Comparison of ENCODE assay signal across 27 cellular contexts in the genomic region with DNA sequence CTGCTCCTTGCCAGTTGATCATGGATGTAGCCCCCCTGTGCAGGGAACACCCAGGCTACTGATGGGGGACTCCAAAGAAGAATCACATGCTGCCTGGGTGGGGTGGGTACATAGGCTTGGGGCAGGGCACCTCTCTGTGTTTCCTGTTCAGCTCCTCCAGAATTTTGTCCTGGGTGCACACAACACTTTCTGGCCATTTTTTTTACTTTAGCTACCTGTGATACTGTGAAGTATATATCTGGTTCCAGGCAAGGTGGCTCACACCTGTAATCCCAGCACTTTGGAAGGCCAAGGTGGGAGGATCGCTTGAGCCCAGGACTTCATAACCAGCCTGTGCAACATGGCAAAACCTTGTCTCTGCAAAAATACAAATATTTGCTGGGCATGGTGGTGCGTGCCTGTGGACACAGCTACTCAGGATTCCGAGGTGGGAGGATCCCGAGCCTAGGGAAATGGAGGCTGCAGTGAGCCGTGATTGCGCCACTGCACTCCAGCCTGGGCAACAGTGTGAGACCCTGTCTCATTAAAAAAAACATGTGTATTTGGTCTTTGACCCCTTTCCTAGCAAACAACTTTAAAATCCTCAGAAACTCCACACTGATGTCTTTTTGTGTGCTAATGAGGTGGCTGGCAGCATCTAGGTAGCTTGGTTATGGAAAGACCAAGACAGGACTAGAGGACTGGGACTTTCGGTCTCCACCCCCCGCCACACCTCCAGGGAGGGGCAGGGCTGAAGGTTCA. TPM values are rescaled to one million over a fixed set of nuclear protein-coding genes. Genes with fewer than 3 reads are reported as not detected.
DNase-seq lines count a peak whose midpoint lies in the region; ATAC-seq, FAIRE-seq and TF ChIP-seq lines count a peak whose summit lies in the region.
"Had no signal": no experiment of that assay in that cellular context is flagged by ENCODE, and none has a peak within 500 bp of the region (broad histone marks: within the 10 kb centered on the region; RNA-seq: fewer than 3 reads in every experiment).

No MANE protein-coding gene starts in this region.

- no peak for DNase-seq in A549 (ENCODE audit: low read depth in 1 of 2, low spot score in 1 of 2)
- no peak for DNase-seq in HCT116 (ENCODE audit: low read depth, low spot score)
- DNase-seq in HepG2 (ENCODE audit: low spot score), result peak; percentile 83
- DNase-seq in superior temporal gyrus (ENCODE audit: extremely low spot score), result no peak
- DNase-seq in OCI-M2 (lab: John Stamatoyannopoulos, UW; ENCODE audit: unreplicated experiment), result no peak
- no peak for DNase-seq in endothelial cell (ENCODE audit: low spot score)
- DNase-seq: activated B cell treated with CpG ODN at 0.5 μM for 24 hours; activated CD4-positive, alpha-beta memory T cell treated with anti-CD3 and anti-CD28 coated beads for 36 hours; anterior cingulate cortex; Calu3; Karpas-422; left ventricle myocardium inferior; MV-4-11; naive thymus-derived CD4-positive, alpha-beta T cell; stimulated activated CD4-positive, alpha-beta T cell treated with anti-CD3 and anti-CD28 coated beads, Interleukin-1b, Interleukin-23, amount 100 ng/mL, for 48 hours; SW 1271; T1000; trophoblast cell had no signal

- H3K36me3 Mint-ChIP-seq in endothelial cell (ENCODE audit: low read depth, unreplicated experiment), result peaks cover 4% of the 10 kb centered on the region
- H3K36me3 Mint-ChIP-seq: activated naive CD8-positive, alpha-beta T cell had no signal

- no peaks in the 10 kb centered on the region for H4K20me1 ChIP-seq in HCT116 (ENCODE audit: insufficient read depth)
- no peaks in the 10 kb centered on the region for H4K20me1 ChIP-seq in HepG2 (ENCODE audit: insufficient read depth, low read length)

- CTCF ChIA-PET in A549 (lab: Yijun Ruan, JAX) (interaction anchor here (0.7 to 10.7 kb wide), 7 partner anchors 12 to 92 kb away, joined by 3 to 105 read pairs (median 3); a partner anchor contains a TSS), HCT116 (lab: Charles Lee) (no interaction called here), HepG2 (lab: Yijun Ruan, JAX; ENCODE audit: low intra/inter-chr PET ratio, low total read pairs) (no interaction called here)

- H3K4me3 Mint-ChIP-seq in endothelial cell (ENCODE audit: unreplicated experiment), result no peak overlapping the region
- H3K4me3 Mint-ChIP-seq: activated B cell treated with CpG ODN at 0.5 μM for 24 hours; activated CD4-positive, alpha-beta memory T cell treated with anti-CD3 and anti-CD28 coated beads for 36 hours; activated naive CD8-positive, alpha-beta T cell had no signal

- peaks cover 21% of the 10 kb centered on the region for H3K4me1 Mint-ChIP-seq in endothelial cell (ENCODE audit: unreplicated experiment)

- H3K4me2 ChIP-seq in A549, result no peak overlapping the region
- no peak overlapping the region for H3K4me2 ChIP-seq in HCT116 (ENCODE audit: low read length)
- peak overlapping the region; percentile 20 for H3K4me2 ChIP-seq in HepG2 (ENCODE audit: low read depth, low read length)
- H3K4me2 ChIP-seq: PC-9, smooth muscle cell had no signal

- no peaks in the 10 kb centered on the region for H3K9me2 ChIP-seq in HCT116 (ENCODE audit: insufficient read depth)

- no peaks in the 10 kb centered on the region for H3K27me3 ChIP-seq in HCT116 (ENCODE audit: insufficient read depth, low read length)
- no peaks in the 10 kb centered on the region for H3K27me3 ChIP-seq in HepG2 (ENCODE audit: control insufficient read depth in 1 of 2, insufficient read depth in 2 of 2, low read length in 2 of 2)
- H3K27me3 ChIP-seq: cardiac muscle cell had no signal

- H3K79me2 ChIP-seq in HCT116 (ENCODE audit: insufficient read depth, low read length) (no peaks in the 10 kb centered on the region), HepG2 (ENCODE audit: insufficient read depth, low read length) (no peaks in the 10 kb centered on the region)

- no peak overlapping the region for H3K9ac ChIP-seq in HCT116 (ENCODE audit: low read length)
- H3K9ac ChIP-seq in HepG2 (ENCODE audit: insufficient read depth, low read depth, low read length), result peak overlapping the region; percentile 23

- H3K27ac Mint-ChIP-seq in endothelial cell (ENCODE audit: unreplicated experiment), result no peak overlapping the region
- H3K27ac Mint-ChIP-seq: activated B cell treated with CpG ODN at 0.5 μM for 24 hours; activated CD4-positive, alpha-beta memory T cell treated with anti-CD3 and anti-CD28 coated beads for 36 hours; activated naive CD8-positive, alpha-beta T cell; activated T-helper 2 cell treated with anti-CD3 and anti-CD28 coated beads, Interferon-gamma antibody, Interleukin-2, Interleukin-4, amounts not matched to agents 10 μg/mL and 5 μg/mL and 100 μg/mL, durations not matched to agents 14 hours and 24 hours and 36 hours had no signal

- no peak overlapping the region for H3K4me3 ChIP-seq in A549
- no peak overlapping the region for H3K4me3 ChIP-seq in HCT116 (replicated peaks in 1 of 2; ENCODE audit: low read depth in 1 of 2, low read length in 2 of 2)
- 0 out of 6 replicates have a peak overlapping the region, but pooled peaks of 1 of the 3 experiments have one; percentile 19 for H3K4me3 ChIP-seq in HepG2 (replicated peaks in 1 of 3; ENCODE audit: insufficient read depth in 1 of 3, low read depth in 2 of 3, low read length in 3 of 3)
- H3K4me3 ChIP-seq: cardiac muscle cell, coronary artery, left ventricle myocardium inferior, PC-9, smooth muscle cell had no signal

- H3K4me1 ChIP-seq in A549 (peaks cover 47% of the 10 kb centered on the region), HCT116 (ENCODE audit: control insufficient read depth in 1 of 2, insufficient read depth in 2 of 2, low read length in 2 of 2) (no peaks in the 10 kb centered on the region), HepG2 (ENCODE audit: insufficient read depth, low read length) (peaks cover 74% of the 10 kb centered on the region)

- POLR2A ChIA-PET in A549 (lab: Yijun Ruan, JAX) (no interaction called here), HCT116 (lab: Charles Lee) (no interaction called here), HepG2 (lab: Yijun Ruan, JAX) (interaction anchor here (0.8 to 10.0 kb wide), 10 partner anchors 10 to 246 kb away, joined by 3 to 149 read pairs (median 4); a partner anchor contains a TSS)

- intact Hi-C loops in HCT116 (cut with micrococcal nuclease), result no loop called here
- intact Hi-C loops in HepG2 (cut with micrococcal nuclease; ENCODE audit: unreplicated experiment), result no loop called here

- TF ChIP-seq CTCF in A549 (IDR thresholded peaks at IDR 0.05) (no peak), HCT116 (IDR thresholded peaks at IDR 0.05 in 2 of 3, conservative IDR thresholded peaks at IDR 0.05 in 1 of 3; ENCODE audit: borderline replicate concordance in 1 of 3, insufficient read depth in 1 of 3, low read depth in 2 of 3, low read length in 2 of 3) (no peak), VCaP (conservative IDR thresholded peaks at IDR 0.05) (no peak), HepG2 (CRISPR knock-in tag; IDR thresholded peaks at IDR 0.05) (peak; percentile 33; the same call in 1 of the 2 replicates), endothelial cell (IDR thresholded peaks at IDR 0.05; ENCODE audit: unreplicated experiment) (no peak)

- no peak for TF ChIP-seq EP300 in A549 (IDR thresholded peaks at IDR 0.05)
- peak in 1 of 2 experiments; percentile 70; a peak in 1 of 4 replicates for TF ChIP-seq EP300 in HepG2 (IDR thresholded peaks at IDR 0.05; ENCODE audit: low read depth in 2 of 2, low read length in 2 of 2)
- TF ChIP-seq EP300 in HepG2 (CRISPR knock-in tag; IDR thresholded peaks at IDR 0.05; ENCODE audit: borderline replicate concordance), result peak; percentile 71

- H3K36me3 ChIP-seq in HCT116 (ENCODE audit: control insufficient read depth in 1 of 2, insufficient read depth in 2 of 2, low read length in 2 of 2), result peaks cover 11 to 16% of the 10 kb centered on the region in 2 experiments; a peak in 3 of 4 replicates
- H3K36me3 ChIP-seq in HepG2 (replicated peaks in 1 of 2; ENCODE audit: control insufficient read depth in 1 of 2, insufficient read depth in 2 of 2, low read length in 2 of 2), result peaks cover 16 to 23% of the 10 kb centered on the region in 2 experiments

- in situ Hi-C loops in HepG2 (cut with HindIII; ENCODE audit: extremely low pct_ligation_motif_present, low pct_unique_long_range_greater_than_20kb), result no loop called here

- no TSS peak for BruUV-seq in HCT116 (replicated peaks; lab: Mats Ljungman, UMichigan)
- BruUV-seq in HepG2 (replicated peaks; lab: Mats Ljungman, UMichigan), result no TSS peak

- RAD21 ChIA-PET in HCT116 (lab: Charles Lee; ENCODE audit: low non-redundant PET in 1 of 2, low total read pairs in 2 of 2, uncharacterized antibody in 2 of 2, unreplicated experiment in 2 of 2), result no interaction called here

- TF ChIP-seq RAD21 in A549 (conservative IDR thresholded peaks at IDR 0.05 in 1 of 2, IDR thresholded peaks at IDR 0.05 in 1 of 2), result no peak
- TF ChIP-seq RAD21 in HCT116 (IDR thresholded peaks at IDR 0.05; ENCODE audit: low read depth), result no peak
- no peak for TF ChIP-seq RAD21 in HepG2 (CRISPR knock-in tag; IDR thresholded peaks at IDR 0.05)

- 83% methylated on average over 8 of the region's 8 CpGs for WGBS in A549 (ENCODE audit: missing lambda C conversion rate)
- 16% methylated on average over 8 of the region's 8 CpGs for WGBS in HepG2 (ENCODE audit: low lambda C conversion rate)

- H3K9me3 ChIP-seq in A549, result no peaks in the 10 kb centered on the region
- H3K9me3 ChIP-seq in HCT116 (ENCODE audit: control insufficient read depth in 1 of 2, insufficient read depth in 1 of 2, low read depth in 1 of 2, low read length in 2 of 2), result no peaks in the 10 kb centered on the region
- H3K9me3 ChIP-seq in HepG2 (ENCODE audit: low read length), result no peaks in the 10 kb centered on the region
- H3K9me3 ChIP-seq: left ventricle myocardium inferior had no signal

- H3K9me3 Mint-ChIP-seq in endothelial cell (ENCODE audit: unreplicated experiment), result no peaks in the 10 kb centered on the region
- H3K9me3 Mint-ChIP-seq: activated B cell treated with CpG ODN at 0.5 μM for 24 hours; activated CD4-positive, alpha-beta memory T cell treated with anti-CD3 and anti-CD28 coated beads for 36 hours; activated T-helper 2 cell treated with anti-CD3 and anti-CD28 coated beads, Interferon-gamma antibody, Interleukin-2, Interleukin-4, amounts not matched to agents 10 μg/mL and 5 μg/mL and 100 μg/mL, durations not matched to agents 14 hours and 24 hours and 36 hours; naive thymus-derived CD4-positive, alpha-beta T cell had no signal

- FAIRE-seq in A549 (lab: Jason Lieb, UNC) (no peak), HepG2 (lab: Jason Lieb, UNC) (peak; percentile 99)

- peaks cover 2% of the 10 kb centered on the region for H3K27me3 Mint-ChIP-seq in endothelial cell (ENCODE audit: unreplicated experiment)
- H3K27me3 Mint-ChIP-seq: activated B cell treated with CpG ODN at 0.5 μM for 24 hours; activated CD4-positive, alpha-beta memory T cell treated with anti-CD3 and anti-CD28 coated beads for 36 hours; activated naive CD8-positive, alpha-beta T cell; naive thymus-derived CD4-positive, alpha-beta T cell had no signal

- H3K27ac ChIP-seq in A549 (peak overlapping the region; percentile 15 to 76; a peak in 4 of 6 replicates), HCT116 (ENCODE audit: low read depth, low read length) (no peak overlapping the region), VCaP (peak overlapping the region; percentile 81; the same call in 1 of the 2 replicates), HepG2 (ENCODE audit: extremely low read length, insufficient read depth, low read length) (peak overlapping the region; percentile 73)
- H3K27ac ChIP-seq: cardiac muscle cell, coronary artery, HL-60, left ventricle myocardium inferior, PC-9 had no signal

- H2AFZ ChIP-seq in HCT116 (ENCODE audit: low read depth, low read length, poor library complexity, severe bottlenecking) (no peak overlapping the region), HepG2 (ENCODE audit: low read length) (no peak overlapping the region)
- H2AFZ ChIP-seq: PC-9 had no signal

- no peak for TF ChIP-seq POLR2A in A549 (IDR thresholded peaks at IDR 0.05; ENCODE audit: low read length)
- TF ChIP-seq POLR2A in HCT116 (IDR thresholded peaks at IDR 0.05; ENCODE audit: borderline replicate concordance, extremely low read depth, insufficient read depth, insufficient read length), result no peak
- TF ChIP-seq POLR2A in HepG2 (IDR thresholded peaks at IDR 0.05; ENCODE audit: insufficient read depth in 1 of 2, low read depth in 2 of 2, low read length in 2 of 2), result no peak; a peak in 1 of 4 replicates

- peak; percentile 8 to 29; a peak in 3 of 6 replicates for ATAC-seq in A549
- peak; percentile 39 for ATAC-seq in HCT116
- peak; percentile 60 for ATAC-seq in HepG2
- ATAC-seq in GM19395 (IDR thresholded peaks at IDR 0.05; ENCODE audit: unreplicated experiment), result no peak
- ATAC-seq: naive thymus-derived CD4-positive, alpha-beta T cell had no signal

RNA-seq across cellular contexts. Expression of a gene that starts 14.1 kb away (rescaled TPM):
- polyA plus RNA-seq in A549 (2011; rRNA removed) (2.0 and 3.6 TPM in 2 replicates), A549 (2017; fragmentation: RNase III; extraction: RNeasy Plus Mini Kit Qiagen cat#74134 plus additional on column Dnase treatment) (6.5 to 14.0 TPM (median 10.7 TPM) in 3 replicates), HepG2 (2011; rRNA removed) (24.7 and 27.0 TPM in 2 replicates)
- 2.9 and 3.7 TPM in 2 replicates for polyA plus RNA-seq in A549 (2012; cell fraction: cytosol; rRNA removed)
- polyA plus RNA-seq in A549 (2012; cell fraction: nucleus; rRNA removed), result 24.4 and 29.9 TPM in 2 replicates
- 2.7 and 3.6 TPM in 2 replicates for polyA minus RNA-seq in A549 (2011; rRNA and poly(A)+ RNA removed)
- total RNA-seq in HCT116 (2021; ENCODE audit: unreplicated experiment) (22.7 TPM), HepG2 (2016; rRNA removed; fragmentation: Illumina TruSeq; extraction: Trizol) (1.1 and 3.9 TPM in 2 replicates), endothelial cell (ENCODE audit: unreplicated experiment) (30.6 TPM)
- 13.5 and 14.9 TPM in 2 replicates for polyA plus RNA-seq in HCT116 (2012)
- 0.30 and 1.1 TPM in 2 replicates for total RNA-seq in HepG2 (2016; cell fraction: cytosol; rRNA removed; fragmentation: Illumina TruSeq; extraction: Trizol; ENCODE audit: low read depth)
- total RNA-seq in HepG2 (2016; cell fraction: insoluble cytoplasmic fraction; rRNA removed; fragmentation: Illumina TruSeq; extraction: Trizol), result 0.82 and 4.9 TPM in 2 replicates
- 1.4 and 1.8 TPM in 2 replicates for total RNA-seq in HepG2 (2016; cell fraction: membrane; rRNA removed; fragmentation: Illumina TruSeq; extraction: Trizol)
- 5.0 and 8.1 TPM in 2 replicates for total RNA-seq in HepG2 (2016; cell fraction: nucleus; rRNA removed; fragmentation: Illumina TruSeq; extraction: Trizol)
- polyA plus RNA-seq in HepG2 (2011; cell fraction: cytosol; rRNA removed), result 6.2 and 8.6 TPM in 2 replicates
- polyA plus RNA-seq in HepG2 (2011; cell fraction: nucleus; rRNA removed), result 212 and 304 TPM in 2 replicates
- 9.7 and 13.8 TPM in 2 replicates for polyA plus RNA-seq in HepG2 (2012)
- 0.50 and 0.84 TPM in 2 replicates for polyA plus RNA-seq in HepG2 (2016; cell fraction: cytosol; fragmentation: Illumina TruSeq; extraction: Trizol; ENCODE audit: low read depth)
- polyA plus RNA-seq in HepG2 (2016; cell fraction: insoluble cytoplasmic fraction; fragmentation: Illumina TruSeq; extraction: Trizol; ENCODE audit: low read depth), result 1.1 and 1.8 TPM in 2 replicates
- polyA plus RNA-seq in HepG2 (2016; cell fraction: membrane; fragmentation: Illumina TruSeq; extraction: Trizol; ENCODE audit: low read depth), result 0.65 and 0.70 TPM in 2 replicates
- 16.5 and 18.2 TPM in 2 replicates for polyA plus RNA-seq in HepG2 (2016; cell fraction: nucleus; fragmentation: Illumina TruSeq; extraction: Trizol; ENCODE audit: insufficient read depth, low read depth)
- polyA minus RNA-seq in HepG2 (2011; rRNA and poly(A)+ RNA removed; ENCODE audit: low replicate concordance), result 1.9 and 33.5 TPM in 2 replicates
- polyA minus RNA-seq in HepG2 (2011; cell fraction: cytosol; rRNA and poly(A)+ RNA removed), result 10.2 and 17.1 TPM in 2 replicates
- 44.0 and 47.5 TPM in 2 replicates for polyA minus RNA-seq in HepG2 (2011; cell fraction: nucleus; rRNA and poly(A)+ RNA removed)
- polyA plus RNA-seq: cardiac muscle cell; naive thymus-derived CD4-positive, alpha-beta T cell had no signal

RNA-seq across cellular contexts. Expression of a gene that starts 15.6 kb away (rescaled TPM):
- polyA plus RNA-seq in A549 (2011; rRNA removed) (54.0 and 55.9 TPM in 2 replicates), A549 (2017; fragmentation: RNase III; extraction: RNeasy Plus Mini Kit Qiagen cat#74134 plus additional on column Dnase treatment) (102 to 106 TPM (median 103 TPM) in 3 replicates), HepG2 (2011; rRNA removed) (60.1 and 73.4 TPM in 2 replicates)
- polyA plus RNA-seq in A549 (2012; cell fraction: cytosol; rRNA removed), result 89.4 and 109 TPM in 2 replicates
- polyA plus RNA-seq in A549 (2012; cell fraction: nucleus; rRNA removed), result 138 and 142 TPM in 2 replicates
- 17.0 and 24.3 TPM in 2 replicates for polyA minus RNA-seq in A549 (2011; rRNA and poly(A)+ RNA removed)
- total RNA-seq in HCT116 (2021; ENCODE audit: unreplicated experiment) (77.3 TPM), HepG2 (2016; rRNA removed; fragmentation: Illumina TruSeq; extraction: Trizol) (101 and 103 TPM in 2 replicates), endothelial cell (ENCODE audit: unreplicated experiment) (45.9 TPM)
- 34.8 and 51.5 TPM in 2 replicates for polyA plus RNA-seq in HCT116 (2012)
- 30.5 and 31.5 TPM in 2 replicates for total RNA-seq in HepG2 (2016; cell fraction: cytosol; rRNA removed; fragmentation: Illumina TruSeq; extraction: Trizol; ENCODE audit: low read depth)
- 108 TPM in 2 replicates for total RNA-seq in HepG2 (2016; cell fraction: insoluble cytoplasmic fraction; rRNA removed; fragmentation: Illumina TruSeq; extraction: Trizol)
- total RNA-seq in HepG2 (2016; cell fraction: membrane; rRNA removed; fragmentation: Illumina TruSeq; extraction: Trizol), result 45.6 and 53.1 TPM in 2 replicates
- total RNA-seq in HepG2 (2016; cell fraction: nucleus; rRNA removed; fragmentation: Illumina TruSeq; extraction: Trizol), result 51.5 and 65.6 TPM in 2 replicates
- polyA plus RNA-seq in HepG2 (2011; cell fraction: cytosol; rRNA removed), result 53.2 and 73.4 TPM in 2 replicates
- polyA plus RNA-seq in HepG2 (2011; cell fraction: nucleus; rRNA removed), result 110 and 129 TPM in 2 replicates
- 55.6 and 63.4 TPM in 2 replicates for polyA plus RNA-seq in HepG2 (2012)
- polyA plus RNA-seq in HepG2 (2016; cell fraction: cytosol; fragmentation: Illumina TruSeq; extraction: Trizol; ENCODE audit: low read depth), result 27.3 and 27.6 TPM in 2 replicates
- polyA plus RNA-seq in HepG2 (2016; cell fraction: insoluble cytoplasmic fraction; fragmentation: Illumina TruSeq; extraction: Trizol; ENCODE audit: low read depth), result 106 and 109 TPM in 2 replicates
- 28.9 and 33.4 TPM in 2 replicates for polyA plus RNA-seq in HepG2 (2016; cell fraction: membrane; fragmentation: Illumina TruSeq; extraction: Trizol; ENCODE audit: low read depth)
- polyA plus RNA-seq in HepG2 (2016; cell fraction: nucleus; fragmentation: Illumina TruSeq; extraction: Trizol; ENCODE audit: insufficient read depth, low read depth), result 144 and 151 TPM in 2 replicates
- polyA minus RNA-seq in HepG2 (2011; rRNA and poly(A)+ RNA removed; ENCODE audit: low replicate concordance), result 24.1 and 25.5 TPM in 2 replicates
- polyA minus RNA-seq in HepG2 (2011; cell fraction: cytosol; rRNA and poly(A)+ RNA removed), result 15.4 and 25.9 TPM in 2 replicates
- 23.0 and 28.2 TPM in 2 replicates for polyA minus RNA-seq in HepG2 (2011; cell fraction: nucleus; rRNA and poly(A)+ RNA removed)

RNA-seq across cellular contexts. Expression of a gene that starts 20.4 kb away (rescaled TPM):
- polyA plus RNA-seq in A549 (2011; rRNA removed), result 54.2 and 87.4 TPM in 2 replicates
- polyA plus RNA-seq in A549 (2012; cell fraction: cytosol; rRNA removed), result 69.7 and 89.1 TPM in 2 replicates
- 63.4 and 63.6 TPM in 2 replicates for polyA plus RNA-seq in A549 (2012; cell fraction: nucleus; rRNA removed)
- polyA plus RNA-seq in A549 (2017; fragmentation: RNase III; extraction: RNeasy Plus Mini Kit Qiagen cat#74134 plus additional on column Dnase treatment), result 104 to 123 TPM (median 120 TPM) in 3 replicates
- 26.4 and 30.7 TPM in 2 replicates for polyA minus RNA-seq in A549 (2011; rRNA and poly(A)+ RNA removed)
- 45.8 TPM for total RNA-seq in HCT116 (2021; ENCODE audit: unreplicated experiment)
- polyA plus RNA-seq in HCT116 (2012), result 53.5 and 57.2 TPM in 2 replicates
- total RNA-seq in HepG2 (2016; rRNA removed; fragmentation: Illumina TruSeq; extraction: Trizol), result 75.4 and 149 TPM in 2 replicates
- total RNA-seq in HepG2 (2016; cell fraction: cytosol; rRNA removed; fragmentation: Illumina TruSeq; extraction: Trizol; ENCODE audit: low read depth), result 59.4 and 65.6 TPM in 2 replicates
- total RNA-seq in HepG2 (2016; cell fraction: insoluble cytoplasmic fraction; rRNA removed; fragmentation: Illumina TruSeq; extraction: Trizol), result 69.3 and 161 TPM in 2 replicates
- total RNA-seq in HepG2 (2016; cell fraction: membrane; rRNA removed; fragmentation: Illumina TruSeq; extraction: Trizol), result 57.6 and 58.7 TPM in 2 replicates
- 105 and 136 TPM in 2 replicates for total RNA-seq in HepG2 (2016; cell fraction: nucleus; rRNA removed; fragmentation: Illumina TruSeq; extraction: Trizol)
- 96.7 and 116 TPM in 2 replicates for polyA plus RNA-seq in HepG2 (2011; rRNA removed)
- 133 and 142 TPM in 2 replicates for polyA plus RNA-seq in HepG2 (2011; cell fraction: cytosol; rRNA removed)
- 122 and 134 TPM in 2 replicates for polyA plus RNA-seq in HepG2 (2011; cell fraction: nucleus; rRNA removed)
- 104 and 147 TPM in 2 replicates for polyA plus RNA-seq in HepG2 (2012)
- 51.1 and 51.9 TPM in 2 replicates for polyA plus RNA-seq in HepG2 (2016; cell fraction: cytosol; fragmentation: Illumina TruSeq; extraction: Trizol; ENCODE audit: low read depth)
- 80.6 and 85.9 TPM in 2 replicates for polyA plus RNA-seq in HepG2 (2016; cell fraction: insoluble cytoplasmic fraction; fragmentation: Illumina TruSeq; extraction: Trizol; ENCODE audit: low read depth)
- 52.8 and 53.4 TPM in 2 replicates for polyA plus RNA-seq in HepG2 (2016; cell fraction: membrane; fragmentation: Illumina TruSeq; extraction: Trizol; ENCODE audit: low read depth)
- 240 and 250 TPM in 2 replicates for polyA plus RNA-seq in HepG2 (2016; cell fraction: nucleus; fragmentation: Illumina TruSeq; extraction: Trizol; ENCODE audit: insufficient read depth, low read depth)
- 19.0 and 51.1 TPM in 2 replicates for polyA minus RNA-seq in HepG2 (2011; rRNA and poly(A)+ RNA removed; ENCODE audit: low replicate concordance)
- 40.1 and 44.2 TPM in 2 replicates for polyA minus RNA-seq in HepG2 (2011; cell fraction: cytosol; rRNA and poly(A)+ RNA removed)
- 48.9 and 52.6 TPM in 2 replicates for polyA minus RNA-seq in HepG2 (2011; cell fraction: nucleus; rRNA and poly(A)+ RNA removed)
- 45.3 TPM for total RNA-seq in endothelial cell (ENCODE audit: unreplicated experiment)

RNA-seq across cellular contexts. Expression of a gene that starts 51.5 kb away (rescaled TPM):
- polyA plus RNA-seq in A549 (2011; rRNA removed), result 3.8 and 5.3 TPM in 2 replicates
- polyA plus RNA-seq in A549 (2012; cell fraction: cytosol; rRNA removed), result 4.1 and 5.5 TPM in 2 replicates
- polyA plus RNA-seq in A549 (2012; cell fraction: nucleus; rRNA removed), result 11.4 and 13.2 TPM in 2 replicates
- 2.8 to 4.2 TPM (median 3.8 TPM) in 3 replicates for polyA plus RNA-seq in A549 (2017; fragmentation: RNase III; extraction: RNeasy Plus Mini Kit Qiagen cat#74134 plus additional on column Dnase treatment)
- 5.5 and 5.6 TPM in 2 replicates for polyA minus RNA-seq in A549 (2011; rRNA and poly(A)+ RNA removed)
- total RNA-seq in HCT116 (2021; ENCODE audit: unreplicated experiment), result 5.2 TPM
- 3.6 and 3.7 TPM in 2 replicates for polyA plus RNA-seq in HCT116 (2012)
- 7.4 and 10.1 TPM in 2 replicates for total RNA-seq in HepG2 (2016; rRNA removed; fragmentation: Illumina TruSeq; extraction: Trizol)
- total RNA-seq in HepG2 (2016; cell fraction: cytosol; rRNA removed; fragmentation: Illumina TruSeq; extraction: Trizol; ENCODE audit: low read depth), result 1.6 and 1.9 TPM in 2 replicates
- 7.6 and 10.2 TPM in 2 replicates for total RNA-seq in HepG2 (2016; cell fraction: insoluble cytoplasmic fraction; rRNA removed; fragmentation: Illumina TruSeq; extraction: Trizol)
- 5.4 and 6.1 TPM in 2 replicates for total RNA-seq in HepG2 (2016; cell fraction: membrane; rRNA removed; fragmentation: Illumina TruSeq; extraction: Trizol)
- total RNA-seq in HepG2 (2016; cell fraction: nucleus; rRNA removed; fragmentation: Illumina TruSeq; extraction: Trizol), result 7.0 and 8.3 TPM in 2 replicates
- polyA plus RNA-seq in HepG2 (2011; rRNA removed), result 31.3 and 49.2 TPM in 2 replicates
- 33.5 and 37.7 TPM in 2 replicates for polyA plus RNA-seq in HepG2 (2011; cell fraction: cytosol; rRNA removed)
- polyA plus RNA-seq in HepG2 (2011; cell fraction: nucleus; rRNA removed), result 96.7 and 99.2 TPM in 2 replicates
- polyA plus RNA-seq in HepG2 (2012), result 15.6 and 27.0 TPM in 2 replicates
- polyA plus RNA-seq in HepG2 (2016; cell fraction: cytosol; fragmentation: Illumina TruSeq; extraction: Trizol; ENCODE audit: low read depth), result 1.5 TPM in 2 replicates
- polyA plus RNA-seq in HepG2 (2016; cell fraction: insoluble cytoplasmic fraction; fragmentation: Illumina TruSeq; extraction: Trizol; ENCODE audit: low read depth), result 10.0 and 11.9 TPM in 2 replicates
- polyA plus RNA-seq in HepG2 (2016; cell fraction: membrane; fragmentation: Illumina TruSeq; extraction: Trizol; ENCODE audit: low read depth), result 5.0 and 5.4 TPM in 2 replicates
- polyA plus RNA-seq in HepG2 (2016; cell fraction: nucleus; fragmentation: Illumina TruSeq; extraction: Trizol; ENCODE audit: insufficient read depth, low read depth), result 19.6 and 21.4 TPM in 2 replicates
- 1.3 and 64.0 TPM in 2 replicates for polyA minus RNA-seq in HepG2 (2011; rRNA and poly(A)+ RNA removed; ENCODE audit: low replicate concordance)
- polyA minus RNA-seq in HepG2 (2011; cell fraction: cytosol; rRNA and poly(A)+ RNA removed), result 19.8 and 26.7 TPM in 2 replicates
- 14.9 and 19.3 TPM in 2 replicates for polyA minus RNA-seq in HepG2 (2011; cell fraction: nucleus; rRNA and poly(A)+ RNA removed)
- total RNA-seq in endothelial cell (ENCODE audit: unreplicated experiment), result 6.1 TPM
